ENCODE assay signal across 24 cellular contexts in the genomic region with DNA sequence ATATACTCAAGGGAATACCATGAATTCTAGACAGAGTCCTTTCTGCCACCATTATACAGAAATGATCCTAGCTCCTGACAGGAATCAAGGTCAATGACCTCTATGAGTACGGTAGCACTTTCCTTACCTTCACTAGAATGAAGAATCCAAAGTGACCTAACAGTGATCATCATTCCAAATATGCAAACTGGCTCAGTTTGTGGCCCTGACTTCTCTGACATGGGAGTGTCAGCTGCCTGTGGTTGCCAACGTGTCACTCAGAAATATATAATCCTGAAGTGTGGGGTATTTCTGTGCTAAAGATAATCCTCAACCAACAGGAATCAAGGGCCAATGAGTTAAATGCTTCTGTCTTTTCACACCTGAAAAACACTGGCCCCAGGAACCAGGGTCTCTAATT.
"Had no signal": no experiment of that assay in that cellular context is flagged by ENCODE, and none has a peak within 500 bp of the region (broad histone marks: within the 10 kb centered on the region; RNA-seq: fewer than 3 reads in every experiment).

No MANE protein-coding gene starts in this region.

- FAIRE-seq: endothelial cell of umbilical vein, keratinocyte had no signal

- H3K9me3 ChIP-seq: prostate gland, right lobe of liver, testis had no signal

- H3K27ac ChIP-seq: coronary artery, foreskin keratinocyte, left ventricle myocardium inferior, parathyroid adenoma, prostate gland, right lobe of liver, testis, tibial nerve had no signal

- H3K79me2 ChIP-seq: parathyroid adenoma had no signal

- H3K27ac Mint-ChIP-seq: endodermal cell; immature natural killer cell; naive thymus-derived CD4-positive, alpha-beta T cell; nephron progenitor cell; stimulated activated naive B cell treated with anti-CD40 and anti-IgM and Interleukin-4, amounts not matched to agents 10 μg/mL and 1 μg/mL and 100 μg/mL, for 72 hours; stimulated activated naive CD8-positive, alpha-beta T cell treated with anti-CD3 and anti-CD28 coated beads, Interleukin-15, amount 100 ng/mL, for 72 hours had no signal

- H3K4me3 Mint-ChIP-seq: endodermal cell; immature natural killer cell; naive thymus-derived CD4-positive, alpha-beta T cell; nephron progenitor cell; stimulated activated naive B cell treated with anti-CD40 and anti-IgM and Interleukin-4, amounts not matched to agents 10 μg/mL and 1 μg/mL and 100 μg/mL, for 72 hours; stimulated activated naive CD8-positive, alpha-beta T cell treated with anti-CD3 and anti-CD28 coated beads, Interleukin-15, amount 100 ng/mL, for 72 hours had no signal

- ATAC-seq: foreskin keratinocyte; left cardiac atrium; naive thymus-derived CD4-positive, alpha-beta T cell; right lobe of liver; stimulated activated naive CD8-positive, alpha-beta T cell treated with anti-CD3 and anti-CD28 coated beads, Interleukin-15, amount 100 ng/mL, for 72 hours had no signal

- H3K9ac ChIP-seq: parathyroid adenoma had no signal

- H3K4me1 Mint-ChIP-seq: endodermal cell; immature natural killer cell; naive thymus-derived CD4-positive, alpha-beta T cell; nephron progenitor cell; stimulated activated naive B cell treated with anti-CD40 and anti-IgM and Interleukin-4, amounts not matched to agents 10 μg/mL and 1 μg/mL and 100 μg/mL, for 72 hours; stimulated activated naive CD8-positive, alpha-beta T cell treated with anti-CD3 and anti-CD28 coated beads, Interleukin-15, amount 100 ng/mL, for 72 hours had no signal

- H3K27me3 ChIP-seq: foreskin keratinocyte, right lobe of liver, testis, tibial nerve had no signal

- H3K4me1 ChIP-seq: foreskin keratinocyte, left ventricle myocardium inferior, parathyroid adenoma, prostate gland, right lobe of liver, tibial nerve had no signal

- H3K27me3 Mint-ChIP-seq: naive thymus-derived CD4-positive, alpha-beta T cell; stimulated activated naive B cell treated with anti-CD40 and anti-IgM and Interleukin-4, amounts not matched to agents 10 μg/mL and 1 μg/mL and 100 μg/mL, for 72 hours; stimulated activated naive CD8-positive, alpha-beta T cell treated with anti-CD3 and anti-CD28 coated beads, Interleukin-15, amount 100 ng/mL, for 72 hours had no signal

- H3K36me3 ChIP-seq: prostate gland, right lobe of liver had no signal

- DNase-seq: effector CD4-positive, alpha-beta T cell; endodermal cell; erythroblast; foreskin keratinocyte; immature natural killer cell; left cardiac atrium; left ventricle myocardium inferior; mesenchymal stem cell; midbrain; naive thymus-derived CD4-positive, alpha-beta T cell; nephron progenitor cell; right lobe of liver; stimulated activated CD4-positive, alpha-beta T cell treated with anti-CD3 and anti-CD28 coated beads, Interleukin-2, amount 100 ng/mL, for 24 hours; stimulated activated CD4-positive, alpha-beta T cell treated with anti-CD3 and anti-CD28 coated beads, Interleukin-4, amount 100 ng/mL, for 4 hours; stimulated activated naive B cell treated with anti-CD40 and anti-IgM and Interleukin-4, amounts not matched to agents 10 μg/mL and 1 μg/mL and 100 μg/mL, for 72 hours; stimulated activated naive CD8-positive, alpha-beta T cell treated with anti-CD3 and anti-CD28 coated beads, Interleukin-15, amount 100 ng/mL, for 72 hours; testis had no signal

- H2AFZ ChIP-seq: parathyroid adenoma had no signal

- H3K4me3 ChIP-seq: coronary artery, left ventricle myocardium inferior, lung, prostate gland, right lobe of liver, testis, tibial nerve had no signal
